ENCODE assay signal across 2 cellular contexts in the genomic region with DNA sequence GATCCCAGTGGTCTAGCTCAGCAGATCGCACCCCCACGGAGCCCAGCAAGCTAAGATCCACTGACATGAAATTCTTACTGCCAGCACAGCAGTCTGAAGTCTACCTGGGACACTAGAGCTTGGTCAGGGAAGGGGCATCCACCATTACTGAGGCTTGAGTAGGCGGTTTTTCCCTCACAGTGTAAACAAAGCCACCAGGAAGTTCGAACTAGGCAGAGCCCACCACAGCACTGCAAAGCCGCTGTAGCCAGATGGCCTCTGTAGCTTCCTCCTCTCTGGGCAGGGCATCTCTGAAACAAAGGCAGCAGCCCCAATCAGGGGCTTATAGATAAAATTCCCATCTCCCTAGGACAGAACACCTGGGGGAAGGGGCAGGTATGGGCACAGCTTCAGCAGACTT.
TF ChIP-seq lines count a peak whose summit lies in the region.

No MANE protein-coding gene starts in this region.

TF ChIP-seq in HepG2, 621 proteins besides CTCF, POLR2A, EP300 and RAD21:
- TF ChIP-seq RARG (CRISPR knock-in tag; IDR thresholded peaks at IDR 0.05; ENCODE audit: low read depth) (no peak), FOXJ3 (CRISPR knock-in tag; IDR thresholded peaks at IDR 0.05; ENCODE audit: borderline replicate concordance) (no peak)
- TF ChIP-seq, protein P1, sequence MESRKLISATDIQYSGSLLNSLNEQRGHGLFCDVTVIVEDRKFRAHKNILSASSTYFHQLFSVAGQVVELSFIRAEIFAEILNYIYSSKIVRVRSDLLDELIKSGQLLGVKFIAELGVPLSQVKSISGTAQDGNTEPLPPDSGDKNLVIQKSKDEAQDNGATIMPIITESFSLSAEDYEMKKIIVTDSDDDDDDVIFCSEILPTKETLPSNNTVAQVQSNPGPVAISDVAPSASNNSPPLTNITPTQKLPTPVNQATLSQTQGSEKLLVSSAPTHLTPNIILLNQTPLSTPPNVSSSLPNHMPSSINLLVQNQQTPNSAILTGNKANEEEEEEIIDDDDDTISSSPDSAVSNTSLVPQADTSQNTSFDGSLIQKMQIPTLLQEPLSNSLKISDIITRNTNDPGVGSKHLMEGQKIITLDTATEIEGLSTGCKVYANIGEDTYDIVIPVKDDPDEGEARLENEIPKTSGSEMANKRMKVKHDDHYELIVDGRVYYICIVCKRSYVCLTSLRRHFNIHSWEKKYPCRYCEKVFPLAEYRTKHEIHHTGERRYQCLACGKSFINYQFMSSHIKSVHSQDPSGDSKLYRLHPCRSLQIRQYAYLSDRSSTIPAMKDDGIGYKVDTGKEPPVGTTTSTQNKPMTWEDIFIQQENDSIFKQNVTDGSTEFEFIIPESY (CRISPR knock-in tag; IDR thresholded peaks at IDR 0.05) = peak; percentile 72
TF ChIP-seq in HepG2: peak in this region for 1.

TF ChIP-seq in WTC11, 78 proteins besides CTCF, POLR2A, EP300 and RAD21:
- TF ChIP-seq, protein P2, sequence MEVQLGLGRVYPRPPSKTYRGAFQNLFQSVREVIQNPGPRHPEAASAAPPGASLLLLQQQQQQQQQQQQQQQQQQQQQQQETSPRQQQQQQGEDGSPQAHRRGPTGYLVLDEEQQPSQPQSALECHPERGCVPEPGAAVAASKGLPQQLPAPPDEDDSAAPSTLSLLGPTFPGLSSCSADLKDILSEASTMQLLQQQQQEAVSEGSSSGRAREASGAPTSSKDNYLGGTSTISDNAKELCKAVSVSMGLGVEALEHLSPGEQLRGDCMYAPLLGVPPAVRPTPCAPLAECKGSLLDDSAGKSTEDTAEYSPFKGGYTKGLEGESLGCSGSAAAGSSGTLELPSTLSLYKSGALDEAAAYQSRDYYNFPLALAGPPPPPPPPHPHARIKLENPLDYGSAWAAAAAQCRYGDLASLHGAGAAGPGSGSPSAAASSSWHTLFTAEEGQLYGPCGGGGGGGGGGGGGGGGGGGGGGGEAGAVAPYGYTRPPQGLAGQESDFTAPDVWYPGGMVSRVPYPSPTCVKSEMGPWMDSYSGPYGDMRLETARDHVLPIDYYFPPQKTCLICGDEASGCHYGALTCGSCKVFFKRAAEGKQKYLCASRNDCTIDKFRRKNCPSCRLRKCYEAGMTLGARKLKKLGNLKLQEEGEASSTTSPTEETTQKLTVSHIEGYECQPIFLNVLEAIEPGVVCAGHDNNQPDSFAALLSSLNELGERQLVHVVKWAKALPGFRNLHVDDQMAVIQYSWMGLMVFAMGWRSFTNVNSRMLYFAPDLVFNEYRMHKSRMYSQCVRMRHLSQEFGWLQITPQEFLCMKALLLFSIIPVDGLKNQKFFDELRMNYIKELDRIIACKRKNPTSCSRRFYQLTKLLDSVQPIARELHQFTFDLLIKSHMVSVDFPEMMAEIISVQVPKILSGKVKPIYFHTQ (CRISPR knock-in tag; IDR thresholded peaks at IDR 0.05) = no peak
- TF ChIP-seq OVOL2 (CRISPR knock-in tag; IDR thresholded peaks at IDR 0.05; ENCODE audit: borderline replicate concordance) (no peak), NR1H2 (CRISPR knock-in tag; IDR thresholded peaks at IDR 0.05) (no peak), CREB1 (CRISPR knock-in tag; IDR thresholded peaks at IDR 0.05) (no peak), CREM (CRISPR knock-in tag; IDR thresholded peaks at IDR 0.05) (no peak)
- TF ChIP-seq, protein P3, sequence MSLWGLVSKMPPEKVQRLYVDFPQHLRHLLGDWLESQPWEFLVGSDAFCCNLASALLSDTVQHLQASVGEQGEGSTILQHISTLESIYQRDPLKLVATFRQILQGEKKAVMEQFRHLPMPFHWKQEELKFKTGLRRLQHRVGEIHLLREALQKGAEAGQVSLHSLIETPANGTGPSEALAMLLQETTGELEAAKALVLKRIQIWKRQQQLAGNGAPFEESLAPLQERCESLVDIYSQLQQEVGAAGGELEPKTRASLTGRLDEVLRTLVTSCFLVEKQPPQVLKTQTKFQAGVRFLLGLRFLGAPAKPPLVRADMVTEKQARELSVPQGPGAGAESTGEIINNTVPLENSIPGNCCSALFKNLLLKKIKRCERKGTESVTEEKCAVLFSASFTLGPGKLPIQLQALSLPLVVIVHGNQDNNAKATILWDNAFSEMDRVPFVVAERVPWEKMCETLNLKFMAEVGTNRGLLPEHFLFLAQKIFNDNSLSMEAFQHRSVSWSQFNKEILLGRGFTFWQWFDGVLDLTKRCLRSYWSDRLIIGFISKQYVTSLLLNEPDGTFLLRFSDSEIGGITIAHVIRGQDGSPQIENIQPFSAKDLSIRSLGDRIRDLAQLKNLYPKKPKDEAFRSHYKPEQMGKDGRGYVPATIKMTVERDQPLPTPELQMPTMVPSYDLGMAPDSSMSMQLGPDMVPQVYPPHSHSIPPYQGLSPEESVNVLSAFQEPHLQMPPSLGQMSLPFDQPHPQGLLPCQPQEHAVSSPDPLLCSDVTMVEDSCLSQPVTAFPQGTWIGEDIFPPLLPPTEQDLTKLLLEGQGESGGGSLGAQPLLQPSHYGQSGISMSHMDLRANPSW (CRISPR knock-in tag; conservative IDR thresholded peaks at IDR 0.05; ENCODE audit: low read depth) = no peak
- TF ChIP-seq, protein P4, sequence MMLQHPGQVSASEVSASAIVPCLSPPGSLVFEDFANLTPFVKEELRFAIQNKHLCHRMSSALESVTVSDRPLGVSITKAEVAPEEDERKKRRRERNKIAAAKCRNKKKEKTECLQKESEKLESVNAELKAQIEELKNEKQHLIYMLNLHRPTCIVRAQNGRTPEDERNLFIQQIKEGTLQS (CRISPR knock-in tag; conservative IDR thresholded peaks at IDR 0.05) = no peak
